ENCODE assay signal across 15 cellular contexts in genomic region chr6:148064406-148065134, GRCh38.
A peak's percentile ranks its signal among the peaks of the same experiment; 100 is the strongest.
DNase-seq lines count a peak whose midpoint lies in the region; ATAC-seq, FAIRE-seq and TF ChIP-seq lines count a peak whose summit lies in the region.
"Had no signal": no experiment of that assay in that cellular context is flagged by ENCODE, and none has a peak within 500 bp of the region (broad histone marks: within the 10 kb centered on the region; RNA-seq: fewer than 3 reads in every experiment).

No MANE protein-coding gene starts in this region.

- H3K4me2 ChIP-seq in endothelial cell of umbilical vein (ENCODE audit: insufficient read depth, low read length) (peak overlapping the region; percentile 7), neuronal stem cell (ENCODE audit: insufficient read depth, low read length, poor library complexity, severe bottlenecking) (no peak overlapping the region)

- H3K79me1 ChIP-seq in neuronal stem cell (ENCODE audit: low read depth, low read length), result no peaks in the 10 kb centered on the region

- H3K27ac ChIP-seq in endothelial cell of umbilical vein (ENCODE audit: insufficient read depth, low read depth, low read length) (peak overlapping the region; percentile 96), neuronal stem cell (replicated peaks; ENCODE audit: low read length) (no peak overlapping the region), dorsolateral prefrontal cortex (no peak overlapping the region)
- H3K27ac ChIP-seq in naive thymus-derived CD4-positive, alpha-beta T cell (ENCODE audit: low read depth, low read length), result no peak overlapping the region

- no peak overlapping the region for H2AK5ac ChIP-seq in neuronal stem cell (ENCODE audit: low read depth, low read length)

- BruUV-seq in endothelial cell of umbilical vein (replicated peaks; lab: Mats Ljungman, UMichigan), result TSS peak; percentile 22

- CTCF ChIA-PET in endothelial cell of umbilical vein (lab: Charles Lee), result interaction anchor here (1.0 to 1.6 kb wide), 2 partner anchors 9 to 11 kb away, joined by 3 to 4 read pairs; no protein-coding TSS in a partner anchor
- CTCF ChIA-PET in naive thymus-derived CD4-positive, alpha-beta T cell (lab: Charles Lee), result no interaction called here

- H3K4me1 ChIP-seq in endothelial cell of umbilical vein (ENCODE audit: control insufficient read depth, extremely low read depth, insufficient read depth, low read length), result peaks cover 32% of the 10 kb centered on the region
- H3K4me1 ChIP-seq in neuronal stem cell (ENCODE audit: control insufficient read depth in 2 of 2, insufficient read depth in 1 of 2, low read depth in 1 of 2, low read length in 2 of 2), result no peaks in the 10 kb centered on the region
- H3K4me1 ChIP-seq in naive thymus-derived CD4-positive, alpha-beta T cell (ENCODE audit: control insufficient read depth in 2 of 2, insufficient read depth in 2 of 2, low read length in 2 of 2), result no peaks in the 10 kb centered on the region

- TF ChIP-seq CTCF in LNCaP clone FGC (IDR thresholded peaks at IDR 0.05; ENCODE audit: control insufficient read depth, extremely low read depth, insufficient read depth) (no peak), endothelial cell of umbilical vein (IDR thresholded peaks at IDR 0.05; ENCODE audit: extremely low read depth in 1 of 2, insufficient read depth in 1 of 2, low read depth in 1 of 2, low read length in 2 of 2) (no peak), dorsolateral prefrontal cortex (IDR thresholded peaks at IDR 0.05 in 54 of 56, conservative IDR thresholded peaks at IDR 0.05 in 2 of 56; ENCODE audit: low read depth in 1 of 56, partially characterized antibody in 56 of 56) (no peak)

- no peak overlapping the region for H3K14ac ChIP-seq in neuronal stem cell (ENCODE audit: low read length)

- dilution Hi-C loops in endothelial cell of umbilical vein (cut with MboI; ENCODE audit: extremely low pct_ligation_motif_present, low sequenced_read_pairs), result no loop called here

- no peak overlapping the region for H4K91ac ChIP-seq in neuronal stem cell (ENCODE audit: low read depth, low read length, poor library complexity)

- H2BK5ac ChIP-seq in neuronal stem cell (ENCODE audit: low read length), result no peak overlapping the region

- intact Hi-C loops in endothelial cell of umbilical vein (cut with micrococcal nuclease), result loop anchor here (1.0 to 10.0 kb wide), 5 partner anchors 26 to 556 kb away; partner anchors contain the start of gene SAMD5
- intact Hi-C loops in naive thymus-derived CD4-positive, alpha-beta T cell (cut with micrococcal nuclease), result no loop called here
- intact Hi-C loops in dorsolateral prefrontal cortex (cut with DNase I), result no loop called here

- H3K9me3 Mint-ChIP-seq in naive thymus-derived CD4-positive, alpha-beta T cell, result peaks cover 2 to 35% (median 12%) of the 10 kb centered on the region in 11 donors

- no peaks in the 10 kb centered on the region for H3K9me1 ChIP-seq in endothelial cell of umbilical vein (replicated peaks; ENCODE audit: control insufficient read depth, extremely low read depth, insufficient read depth, low read length)

- no peaks in the 10 kb centered on the region for H3K27me3 ChIP-seq in endothelial cell of umbilical vein (ENCODE audit: control insufficient read depth in 2 of 2, insufficient read depth in 2 of 2, low read length in 2 of 2)
- H3K27me3 ChIP-seq in neuronal stem cell (ENCODE audit: control insufficient read depth in 3 of 3, insufficient read depth in 3 of 3, low read depth in 1 of 3, low read length in 3 of 3), result peaks cover 0 to 3% (median 0%) of the 10 kb centered on the region in 3 experiments
- H3K27me3 ChIP-seq in naive thymus-derived CD4-positive, alpha-beta T cell (ENCODE audit: control insufficient read depth in 2 of 2, insufficient read depth in 2 of 2, low read length in 2 of 2), result no peaks in the 10 kb centered on the region
- peaks cover 0 to 3% (median 0%) of the 10 kb centered on the region in 45 donors for H3K27me3 ChIP-seq in dorsolateral prefrontal cortex

- no peak for TF ChIP-seq POLR2A in endothelial cell of umbilical vein (IDR thresholded peaks at IDR 0.05; ENCODE audit: low read depth, low read length)

- H3K36me3 Mint-ChIP-seq in naive thymus-derived CD4-positive, alpha-beta T cell, result peaks cover 0 to 8% (median 0%) of the 10 kb centered on the region in 5 donors
- no peaks in the 10 kb centered on the region for H3K36me3 Mint-ChIP-seq in T-helper 17 cell (ENCODE audit: low read depth)
- H3K36me3 Mint-ChIP-seq: activated naive CD8-positive, alpha-beta T cell had no signal

- H3K9ac ChIP-seq in endothelial cell of umbilical vein (replicated peaks; ENCODE audit: extremely low read depth, insufficient read depth, low read length) (peak overlapping the region; percentile 44), neuronal stem cell (ENCODE audit: low read depth, low read length, poor library complexity) (no peak overlapping the region)

- peaks cover 0 to 6% (median 0%) of the 10 kb centered on the region in 5 donors for H3K27me3 Mint-ChIP-seq in naive thymus-derived CD4-positive, alpha-beta T cell
- H3K27me3 Mint-ChIP-seq in T-helper 17 cell, result no peaks in the 10 kb centered on the region
- H3K27me3 Mint-ChIP-seq: activated naive CD8-positive, alpha-beta T cell had no signal

- no peak overlapping the region for H4K8ac ChIP-seq in neuronal stem cell (ENCODE audit: low read depth, low read length)

- peak; percentile 93 for DNase-seq in Daoy (ENCODE audit: low read depth)
- peak; percentile 32 for DNase-seq in LNCaP clone FGC (ENCODE audit: low read depth)
- DNase-seq in endothelial cell of umbilical vein (ENCODE audit: low read depth, low spot score), result peak; percentile 90
- no peak for DNase-seq in neuronal stem cell (ENCODE audit: low spot score)
- DNase-seq in naive thymus-derived CD4-positive, alpha-beta T cell, result no peak
- no peak for DNase-seq in T-helper 17 cell
- DNase-seq in dorsolateral prefrontal cortex, result no peak
- DNase-seq: activated CD8-positive, alpha-beta memory T cell treated with anti-CD3 and anti-CD28 coated beads, Interleukin-2, amount 50 U/mL, for 4 hours; CD8-positive, alpha-beta memory T cell; NCI-H774; SHP77 treated with DMSO at 0.1 percent for 48 hours; stimulated activated CD4-positive, alpha-beta T cell treated with anti-CD3 and anti-CD28 coated beads, Interleukin-4, amount 100 ng/mL, for 4 hours; stimulated activated naive CD4-positive, alpha-beta T cell had no signal

- H3K18ac ChIP-seq in neuronal stem cell (ENCODE audit: low read length), result peak overlapping the region; percentile 39

- H3K23ac ChIP-seq in neuronal stem cell (ENCODE audit: low read depth, low read length, poor library complexity), result no peak overlapping the region

- no peak overlapping the region for H3K27ac Mint-ChIP-seq in naive thymus-derived CD4-positive, alpha-beta T cell
- H3K27ac Mint-ChIP-seq in T-helper 17 cell, result no peak overlapping the region
- H3K27ac Mint-ChIP-seq: activated naive CD8-positive, alpha-beta T cell; CD8-positive, alpha-beta memory T cell had no signal

- H3K4me3 ChIP-seq in LNCaP clone FGC (ENCODE audit: low read depth, low read length), result no peak overlapping the region
- H3K4me3 ChIP-seq in endothelial cell of umbilical vein (replicated peaks in 1 of 3; ENCODE audit: insufficient read depth in 1 of 3, low read depth in 1 of 3, low read length in 3 of 3), result no peak overlapping the region
- H3K4me3 ChIP-seq in neuronal stem cell (ENCODE audit: low read length in 2 of 2), result no peak overlapping the region
- H3K4me3 ChIP-seq in naive thymus-derived CD4-positive, alpha-beta T cell (ENCODE audit: low read length), result no peak overlapping the region
- no peak overlapping the region for H3K4me3 ChIP-seq in dorsolateral prefrontal cortex

- H4K20me1 ChIP-seq in endothelial cell of umbilical vein (replicated peaks; ENCODE audit: control insufficient read depth, extremely low read depth, insufficient read depth, low read length), result no peaks in the 10 kb centered on the region

- H3K36me3 ChIP-seq in endothelial cell of umbilical vein (ENCODE audit: control insufficient read depth in 2 of 2, extremely low read depth in 1 of 2, insufficient read depth in 2 of 2, low read length in 2 of 2) (no peaks in the 10 kb centered on the region), neuronal stem cell (replicated peaks in 1 of 2; ENCODE audit: control insufficient read depth in 2 of 2, insufficient read depth in 2 of 2, low read length in 2 of 2) (no peaks in the 10 kb centered on the region)
- H3K36me3 ChIP-seq in naive thymus-derived CD4-positive, alpha-beta T cell (ENCODE audit: control insufficient read depth in 2 of 3, insufficient read depth in 3 of 3, low read length in 3 of 3), result no peaks in the 10 kb centered on the region

- no peak overlapping the region for H2BK120ac ChIP-seq in neuronal stem cell (ENCODE audit: low read depth, low read length)

- POLR2A ChIA-PET in endothelial cell of umbilical vein (lab: Charles Lee), result no interaction called here
- POLR2A ChIA-PET in naive thymus-derived CD4-positive, alpha-beta T cell (lab: Charles Lee), result no interaction called here

- no peak overlapping the region for H2BK15ac ChIP-seq in neuronal stem cell (ENCODE audit: low read length)

- WGBS in neuronal stem cell (ENCODE audit: extremely low coverage in 2 of 2, insufficient read length in 2 of 2, insufficient replicate concordance in 1 of 2), 2 donors, result no CpG with 5 or more reads among the region's 12 CpGs

- peak; percentile 82 for FAIRE-seq in endothelial cell of umbilical vein (lab: Jason Lieb, UNC)

- H3K4me1 Mint-ChIP-seq in naive thymus-derived CD4-positive, alpha-beta T cell, result no peaks in the 10 kb centered on the region
- H3K4me1 Mint-ChIP-seq in T-helper 17 cell, result no peaks in the 10 kb centered on the region
- H3K4me1 Mint-ChIP-seq: CD8-positive, alpha-beta memory T cell had no signal

- H2AFZ ChIP-seq in endothelial cell of umbilical vein (ENCODE audit: low read depth, low read length) (peak overlapping the region; percentile 61), neuronal stem cell (ENCODE audit: low read length) (no peak overlapping the region)

- ATAC-seq in GM19023 (IDR thresholded peaks at IDR 0.05; ENCODE audit: unreplicated experiment) (no peak), T-helper 17 cell (no peak)
- no peak for ATAC-seq in naive thymus-derived CD4-positive, alpha-beta T cell

- H3K79me2 ChIP-seq in endothelial cell of umbilical vein (ENCODE audit: control insufficient read depth, insufficient read depth, low read length), result no peaks in the 10 kb centered on the region

- no peak overlapping the region for H3K4ac ChIP-seq in neuronal stem cell (ENCODE audit: low read length)

- no peak overlapping the region for H2BK12ac ChIP-seq in neuronal stem cell (ENCODE audit: low read length)

- H3K4me3 Mint-ChIP-seq in naive thymus-derived CD4-positive, alpha-beta T cell, result no peak overlapping the region
- H3K4me3 Mint-ChIP-seq in T-helper 17 cell, result no peak overlapping the region
- H3K4me3 Mint-ChIP-seq: activated naive CD8-positive, alpha-beta T cell; CD8-positive, alpha-beta memory T cell had no signal

- H3K9me3 ChIP-seq in endothelial cell of umbilical vein (replicated peaks; ENCODE audit: control insufficient read depth, insufficient read depth, low read length), result no peaks in the 10 kb centered on the region
- H3K9me3 ChIP-seq in neuronal stem cell (replicated peaks in 1 of 2; ENCODE audit: control insufficient read depth in 2 of 2, insufficient read depth in 1 of 2, low read depth in 1 of 2, low read length in 2 of 2), result no peaks in the 10 kb centered on the region
- H3K9me3 ChIP-seq in naive thymus-derived CD4-positive, alpha-beta T cell (ENCODE audit: control insufficient read depth in 2 of 3, low read length in 3 of 3), result peaks cover 0 to 6% (median 0%) of the 10 kb centered on the region in 3 experiments
- no peaks in the 10 kb centered on the region for H3K9me3 ChIP-seq in T-helper 17 cell (ENCODE audit: control insufficient read depth, low read length, poor library complexity, severe bottlenecking)

Comparison
In these comparisons a context has a peak if more than half of its experiments do, and no peak if none do; other contexts are left out.
1. DNase-seq: peak in Daoy (single experiment), LNCaP clone FGC (single experiment) and endothelial cell of umbilical vein (single experiment); none in neuronal stem cell (single experiment), naive thymus-derived CD4-positive, alpha-beta T cell (0 of 9), T-helper 17 cell (0 of 3) and dorsolateral prefrontal cortex (0 of 10).